ENCODE assay signal across 13 cellular contexts in genomic region chr3:45092132-45093031, GRCh38. TPM values are rescaled to one million over a fixed set of nuclear protein-coding genes. Genes with fewer than 3 reads are reported as not detected.
A peak's percentile ranks its signal among the peaks of the same experiment; 100 is the strongest.
DNase-seq lines count a peak whose midpoint lies in the region; FAIRE-seq and TF ChIP-seq lines count a peak whose summit lies in the region.
"Had no signal": no experiment of that assay in that cellular context is flagged by ENCODE, and none has a peak within 500 bp of the region (broad histone marks: within the 10 kb centered on the region; RNA-seq: fewer than 3 reads in every experiment).

No MANE protein-coding gene starts in this region.

- H2BK120ac ChIP-seq in mesenchymal stem cell (ENCODE audit: low read depth, low read length) = peak overlapping the region; percentile 91

- H2BK5ac ChIP-seq in mesenchymal stem cell (ENCODE audit: low read depth, low read length, poor library complexity, severe bottlenecking) = peak overlapping the region; percentile 80

- no peak overlapping the region for H4K91ac ChIP-seq in mesenchymal stem cell (ENCODE audit: low read length)

- peaks cover 15% of the 10 kb centered on the region for H3K4me1 ChIP-seq in mesenchymal stem cell (ENCODE audit: control insufficient read depth, insufficient read depth, low read depth, low read length)
- H3K4me1 ChIP-seq: BLaER1 had no signal

- peak overlapping the region; percentile 54 for H2BK15ac ChIP-seq in mesenchymal stem cell (ENCODE audit: low read depth, poor library complexity, severe bottlenecking)

- in situ Hi-C loops in GM13976 (cut with MboI; ENCODE audit: low sequenced_read_pairs, unreplicated experiment) = no loop called here

- H3K36me3 ChIP-seq in bronchial epithelial cell (ENCODE audit: control insufficient read depth, insufficient read depth, low read length) = peaks cover 32% of the 10 kb centered on the region
- H3K36me3 ChIP-seq in mesenchymal stem cell (ENCODE audit: control insufficient read depth in 1 of 2, insufficient read depth in 2 of 2, low read depth in 1 of 2, low read length in 2 of 2) = peaks cover 57 to 74% of the 10 kb centered on the region in 2 experiments
- H3K36me3 ChIP-seq: BLaER1, left ventricle myocardium inferior had no signal

- no peak overlapping the region for H3K4me3 ChIP-seq in bronchial epithelial cell (ENCODE audit: low read depth, low read length)
- H3K4me3 ChIP-seq in mesenchymal stem cell (ENCODE audit: insufficient read depth in 1 of 2, low read depth in 1 of 2, low read length in 2 of 2) = no peak overlapping the region
- H3K4me3 ChIP-seq: BLaER1, left ventricle myocardium inferior had no signal

- peak overlapping the region; percentile 77 to 88 for H3K18ac ChIP-seq in mesenchymal stem cell (ENCODE audit: low read depth in 1 of 2, low read length in 2 of 2)

- H3K4me2 ChIP-seq in mesenchymal stem cell (ENCODE audit: low read length, poor library complexity, severe bottlenecking) = no peak overlapping the region
- H3K4me2 ChIP-seq: BLaER1 had no signal

- peak overlapping the region; percentile 89 for H4K8ac ChIP-seq in mesenchymal stem cell (ENCODE audit: low read length)

- H2BK12ac ChIP-seq in mesenchymal stem cell (ENCODE audit: low read length in 2 of 2) = peak overlapping the region; percentile 79 to 88

- DNase-seq in A172 (ENCODE audit: low spot score) = peak; percentile 97
- peak; percentile 64 for DNase-seq in HS-5 (ENCODE audit: low read depth)
- peak; percentile 98 for DNase-seq in bronchial epithelial cell (ENCODE audit: low read depth)
- peak; percentile 93 for DNase-seq in mesenchymal stem cell
- no peak for DNase-seq in NCI-H1092 (lab: John Stamatoyannopoulos, UW)
- DNase-seq in GM13976 (ENCODE audit: low spot score) = no peak
- DNase-seq in NCI-H2029 treated with DMSO at 0.1 percent for 48 hours (lab: John Stamatoyannopoulos, UW) = no peak
- DNase-seq in effector CD8-positive, alpha-beta T cell (lab: John Stamatoyannopoulos, UW) = no peak
- DNase-seq: activated CD4-positive, alpha-beta T cell treated with anti-CD3 and anti-CD28 coated beads, Interleukin-2, amount 50 U/mL, for 4 hours; central memory CD4-positive, alpha-beta T cell; KBM-7; left ventricle myocardium inferior had no signal

- TF ChIP-seq CTCF in bronchial epithelial cell (IDR thresholded peaks at IDR 0.05; ENCODE audit: insufficient read depth, low read length, severe bottlenecking) = no peak
- TF ChIP-seq CTCF in GM13976 (IDR thresholded peaks at IDR 0.05; ENCODE audit: borderline replicate concordance, control extremely low read depth, extremely low read depth, insufficient read depth, missing control alignments) = no peak

- H3K23ac ChIP-seq in mesenchymal stem cell (ENCODE audit: low read length in 2 of 2) = no peak overlapping the region

- 2% methylated on average over 8 of the region's 12 CpGs for WGBS in mesenchymal stem cell

- peaks cover 7% of the 10 kb centered on the region for H3K9me3 ChIP-seq in mesenchymal stem cell (ENCODE audit: control insufficient read depth, low read length)
- H3K9me3 ChIP-seq: BLaER1, left ventricle myocardium inferior had no signal

- peak overlapping the region; percentile 69 for H2AK5ac ChIP-seq in mesenchymal stem cell (ENCODE audit: low read length, severe bottlenecking)

- FAIRE-seq in bronchial epithelial cell (lab: Jason Lieb, UNC) = peak; percentile 13

- H3K9ac ChIP-seq in mesenchymal stem cell (ENCODE audit: low read length) = peak overlapping the region; percentile 81
- H3K9ac ChIP-seq: BLaER1 had no signal

- peak overlapping the region; percentile 86 to 88 for H3K4ac ChIP-seq in mesenchymal stem cell (ENCODE audit: low read depth in 1 of 2, low read length in 2 of 2)

- H3K14ac ChIP-seq in mesenchymal stem cell (ENCODE audit: low read length in 2 of 2) = no peak overlapping the region

- H3K27me3 ChIP-seq in bronchial epithelial cell (ENCODE audit: control insufficient read depth, insufficient read depth, low read length) = no peaks in the 10 kb centered on the region
- H3K27me3 ChIP-seq in mesenchymal stem cell (ENCODE audit: control insufficient read depth in 1 of 2, insufficient read depth in 1 of 2, low read length in 2 of 2) = no peaks in the 10 kb centered on the region
- H3K27me3 ChIP-seq: BLaER1 had no signal

- no peak overlapping the region for H2AFZ ChIP-seq in mesenchymal stem cell (ENCODE audit: low read depth, low read length)

- peaks cover 31% of the 10 kb centered on the region for H3K79me1 ChIP-seq in mesenchymal stem cell (replicated peaks; ENCODE audit: low read length, poor library complexity, severe bottlenecking)

- H3K27ac ChIP-seq in mesenchymal stem cell (ENCODE audit: low read length, poor library complexity, severe bottlenecking) = peak overlapping the region; percentile 98
- H3K27ac ChIP-seq: BLaER1, left ventricle myocardium inferior had no signal

RNA-seq across cellular contexts. Expression of gene CDCP1, which starts 53.8 kb away (rescaled TPM):
- total RNA-seq in A172 (2014; rRNA removed; shearing (Covaris generic)) = 0.29 and 0.78 TPM in 2 replicates
- 41.3 and 64.9 TPM in 2 replicates for total RNA-seq in bronchial epithelial cell
- polyA plus RNA-seq in mesenchymal stem cell (2013, experiment 1 of 2) = 71.6 TPM
- 71.5 TPM for polyA plus RNA-seq in mesenchymal stem cell (2013, experiment 2 of 2)

Comparison
In these comparisons a context has a peak if more than half of its experiments do, and no peak if none do; other contexts are left out.
1. DNase-seq: peak in A172 (single experiment), HS-5 (single experiment), bronchial epithelial cell (single experiment) and mesenchymal stem cell (single experiment); none in NCI-H1092 (single experiment), GM13976 (single experiment), NCI-H2029 treated with DMSO at 0.1 percent for 48 hours (single experiment) and effector CD8-positive, alpha-beta T cell (single experiment).
2. RNA of gene CDCP1, which starts 53.8 kb away (total RNA-seq): 41.3 to 64.9 TPM in bronchial epithelial cell; 0.29 to 0.78 TPM in A172; every median in the first group is over 10 times any median in the second.